ENCODE assay signal across 10 cellular contexts in genomic region chr1:87872189-87872588, GRCh38.
DNase-seq lines count a peak whose midpoint lies in the region; ATAC-seq and TF ChIP-seq lines count a peak whose summit lies in the region.
"Had no signal": no experiment of that assay in that cellular context is flagged by ENCODE, and none has a peak within 500 bp of the region (broad histone marks: within the 10 kb centered on the region; RNA-seq: fewer than 3 reads in every experiment).

No MANE protein-coding gene starts in this region.

- no peaks in the 10 kb centered on the region for H3K36me3 ChIP-seq in GM06990 (ENCODE audit: control insufficient read depth, insufficient read depth, low read length)

- TF ChIP-seq POLR2A in Raji (IDR thresholded peaks at IDR 0.05; ENCODE audit: insufficient read depth, low read depth, low read length): 0 out of 2 replicates have a peak, but pooled peaks have one; percentile 21

- ATAC-seq in GM19468 (IDR thresholded peaks at IDR 0.05; ENCODE audit: extremely low read depth, unreplicated experiment): peak; percentile 36
- peak; percentile 56 for ATAC-seq in HG03039 (IDR thresholded peaks at IDR 0.05; ENCODE audit: unreplicated experiment)
- ATAC-seq in activated CD4-positive, CD25-positive, alpha-beta regulatory T cell treated with anti-CD3 and anti-CD28 coated beads, Interleukin-2, amount 50 U/mL, for 24 hours: no peak
- ATAC-seq in stimulated activated naive CD8-positive, alpha-beta T cell treated with anti-CD3 and anti-CD28 coated beads, Interleukin-15, amount 100 ng/mL, for 72 hours: no peak
- no peak for ATAC-seq in GM19463 (IDR thresholded peaks at IDR 0.05; ENCODE audit: unreplicated experiment)

- no peak for TF ChIP-seq CTCF in GM06990 (IDR thresholded peaks at IDR 0.05; ENCODE audit: insufficient read depth, low read length, poor library complexity, severe bottlenecking)

- no peaks in the 10 kb centered on the region for H3K27me3 Mint-ChIP-seq in stimulated activated naive CD8-positive, alpha-beta T cell treated with anti-CD3 and anti-CD28 coated beads, Interleukin-15, amount 100 ng/mL, for 72 hours

- peak; percentile 38 for DNase-seq in GM06990 (ENCODE audit: extremely low read depth, insufficient read length)
- DNase-seq in stimulated activated naive CD8-positive, alpha-beta T cell treated with anti-CD3 and anti-CD28 coated beads, Interleukin-15, amount 100 ng/mL, for 72 hours: no peak
- no peak for DNase-seq in nucleus accumbens (lab: John Stamatoyannopoulos, UW)
- DNase-seq: NCI-H1092 treated with DMSO at 0.1 percent for 48 hours, NCI-H774 had no signal

- no peak overlapping the region for H3K4me3 ChIP-seq in GM06990 (replicated peaks; ENCODE audit: low read depth, low read length)

- no peaks in the 10 kb centered on the region for H3K4me1 Mint-ChIP-seq in stimulated activated naive CD8-positive, alpha-beta T cell treated with anti-CD3 and anti-CD28 coated beads, Interleukin-15, amount 100 ng/mL, for 72 hours

- no peaks in the 10 kb centered on the region for H3K27me3 ChIP-seq in GM06990 (replicated peaks; ENCODE audit: control insufficient read depth, insufficient read depth, low read length)

- no peak overlapping the region for H3K4me3 Mint-ChIP-seq in stimulated activated naive CD8-positive, alpha-beta T cell treated with anti-CD3 and anti-CD28 coated beads, Interleukin-15, amount 100 ng/mL, for 72 hours

- no peaks in the 10 kb centered on the region for H3K9me3 Mint-ChIP-seq in stimulated activated naive CD8-positive, alpha-beta T cell treated with anti-CD3 and anti-CD28 coated beads, Interleukin-15, amount 100 ng/mL, for 72 hours

- H3K27ac Mint-ChIP-seq in stimulated activated naive CD8-positive, alpha-beta T cell treated with anti-CD3 and anti-CD28 coated beads, Interleukin-15, amount 100 ng/mL, for 72 hours: no peak overlapping the region

Comparison
In these comparisons a context has a peak if more than half of its experiments do, and no peak if none do; other contexts are left out.
1. ATAC-seq: peak in GM19468 (single experiment) and HG03039 (single experiment); none in activated CD4-positive, CD25-positive, alpha-beta regulatory T cell treated with anti-CD3 and anti-CD28 coated beads, Interleukin-2, amount 50 U/mL, for 24 hours (0 of 2), stimulated activated naive CD8-positive, alpha-beta T cell treated with anti-CD3 and anti-CD28 coated beads, Interleukin-15, amount 100 ng/mL, for 72 hours (single experiment) and GM19463 (single experiment).